ENCODE assay signal across 13 cellular contexts in the genomic region with DNA sequence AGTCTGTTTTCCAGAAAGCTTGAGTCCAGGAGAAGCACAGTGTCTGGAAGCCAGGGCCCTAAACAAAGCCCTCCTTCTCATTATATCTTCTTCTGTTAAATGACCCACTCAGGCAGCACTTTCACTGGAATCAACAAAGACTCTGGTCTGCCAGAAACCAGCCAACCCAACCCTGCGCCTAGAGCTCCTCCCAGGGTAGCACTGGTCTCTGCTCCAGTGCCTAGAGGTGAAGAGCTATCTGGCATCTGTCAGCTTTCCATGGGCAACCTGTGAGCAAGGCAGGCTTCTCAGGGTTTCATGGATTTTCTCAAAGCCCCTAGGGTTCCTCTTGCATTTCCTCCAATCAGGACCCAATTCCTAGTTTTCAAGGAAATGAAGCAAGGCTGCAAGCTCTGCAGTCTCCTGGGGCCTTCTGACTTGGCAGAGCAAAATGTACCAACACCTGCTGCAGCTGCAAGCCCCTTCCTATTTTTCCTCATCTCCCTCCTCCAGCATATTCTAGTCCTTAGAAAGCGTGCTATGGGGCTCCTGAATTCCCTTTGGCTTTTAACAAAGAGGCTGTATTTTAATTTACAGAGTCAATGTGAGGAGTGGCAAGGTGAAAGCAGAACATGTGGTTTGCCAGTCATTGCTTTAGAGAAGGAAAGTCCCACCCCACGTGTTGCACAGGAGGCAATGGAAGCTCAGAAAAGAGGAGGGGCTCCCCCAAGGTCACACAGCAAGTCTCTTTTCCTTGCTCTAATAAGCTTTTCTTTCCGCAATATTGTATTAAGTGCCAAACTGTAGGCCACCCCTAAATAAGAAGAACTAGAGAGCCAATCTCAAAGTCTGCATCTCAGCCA. TPM values are rescaled to one million over a fixed set of nuclear protein-coding genes. Genes with fewer than 3 reads are reported as not detected.
DNase-seq lines count a peak whose midpoint lies in the region; ATAC-seq and TF ChIP-seq lines count a peak whose summit lies in the region.
"Had no signal": no experiment of that assay in that cellular context is flagged by ENCODE, and none has a peak within 500 bp of the region (broad histone marks: within the 10 kb centered on the region; RNA-seq: fewer than 3 reads in every experiment).

No MANE protein-coding gene starts in this region.

- intact Hi-C loops in lower lobe of right lung (cut with DNase I), result no loop called here

- H3K4me1 Mint-ChIP-seq in T-helper 17 cell, result peaks cover 2% of the 10 kb centered on the region

- H3K27me3 ChIP-seq in lower lobe of right lung (ENCODE audit: low read depth), result peaks cover 5% of the 10 kb centered on the region
- H3K27me3 ChIP-seq: right lobe of liver had no signal

- no peaks in the 10 kb centered on the region for H3K9me3 ChIP-seq in T-helper 17 cell (ENCODE audit: control insufficient read depth, low read length, poor library complexity, severe bottlenecking)
- no peaks in the 10 kb centered on the region for H3K9me3 ChIP-seq in lower lobe of right lung
- H3K9me3 ChIP-seq: right lobe of liver, stomach had no signal

- no peak for TF ChIP-seq CTCF in lower lobe of right lung (IDR thresholded peaks at IDR 0.05)

- H3K4me3 Mint-ChIP-seq in T-helper 17 cell, result no peak overlapping the region
- H3K4me3 Mint-ChIP-seq: activated naive CD4-positive, alpha-beta T cell treated with anti-CD3 and anti-CD28 coated beads for 36 hours had no signal

- no peak overlapping the region for H3K27ac Mint-ChIP-seq in T-helper 17 cell
- H3K27ac Mint-ChIP-seq: activated naive CD4-positive, alpha-beta T cell treated with anti-CD3 and anti-CD28 coated beads for 36 hours had no signal

- peak; percentile 58 for DNase-seq in CD1c-positive myeloid dendritic cell (ENCODE audit: extremely low spot score)
- no peak for DNase-seq in T-helper 17 cell
- DNase-seq in lower lobe of right lung, result no peak
- DNase-seq in AG08396 (ENCODE audit: low spot score), result no peak
- DNase-seq in effector CD4-positive, alpha-beta T cell, result no peak
- DNase-seq: activated naive CD4-positive, alpha-beta T cell treated with anti-CD3 and anti-CD28 coated beads for 36 hours; left cardiac atrium; right lobe of liver; stomach had no signal

- H3K36me3 Mint-ChIP-seq in T-helper 17 cell (ENCODE audit: low read depth), result no peaks in the 10 kb centered on the region

- no peak overlapping the region for H3K4me3 ChIP-seq in lower lobe of right lung
- H3K4me3 ChIP-seq: right lobe of liver, stomach had no signal

- H3K36me3 ChIP-seq in lower lobe of right lung, result no peaks in the 10 kb centered on the region
- H3K36me3 ChIP-seq: right lobe of liver, stomach had no signal

- H3K27ac ChIP-seq in lower lobe of right lung, result no peak overlapping the region
- H3K27ac ChIP-seq: epithelial cell of prostate, right lobe of liver, stomach had no signal

- H3K27me3 Mint-ChIP-seq in T-helper 17 cell, result peaks cover 84% of the 10 kb centered on the region

- ATAC-seq in GM19023 (IDR thresholded peaks at IDR 0.05; ENCODE audit: unreplicated experiment), result peak; percentile 89
- ATAC-seq in HG03060 (IDR thresholded peaks at IDR 0.05; ENCODE audit: low read depth, unreplicated experiment), result peak; percentile 57
- peak; percentile 78 for ATAC-seq in T-helper 17 cell
- no peak for ATAC-seq in GM21717 (IDR thresholded peaks at IDR 0.05; ENCODE audit: unreplicated experiment)
- no peak for ATAC-seq in lower lobe of right lung
- ATAC-seq: left cardiac atrium had no signal

- peaks cover 8% of the 10 kb centered on the region for H3K4me1 ChIP-seq in lower lobe of right lung
- H3K4me1 ChIP-seq: right lobe of liver had no signal

RNA-seq across cellular contexts. Expression of a gene that starts 32.9 kb away (rescaled TPM):
- total RNA-seq in T-helper 17 cell, result 10 to 100 TPM; 38.8 to 52.9 TPM
- total RNA-seq in lower lobe of right lung, result 12.7 TPM

Comparison
In these comparisons a context has a peak if more than half of its experiments do, and no peak if none do; other contexts are left out.
1. ATAC-seq: peak in GM19023 (single experiment), HG03060 (single experiment) and T-helper 17 cell (single experiment); none in GM21717 (single experiment) and lower lobe of right lung (0 of 2).